17 cellular contexts compared by ENCODE assay signal in the genomic region with DNA sequence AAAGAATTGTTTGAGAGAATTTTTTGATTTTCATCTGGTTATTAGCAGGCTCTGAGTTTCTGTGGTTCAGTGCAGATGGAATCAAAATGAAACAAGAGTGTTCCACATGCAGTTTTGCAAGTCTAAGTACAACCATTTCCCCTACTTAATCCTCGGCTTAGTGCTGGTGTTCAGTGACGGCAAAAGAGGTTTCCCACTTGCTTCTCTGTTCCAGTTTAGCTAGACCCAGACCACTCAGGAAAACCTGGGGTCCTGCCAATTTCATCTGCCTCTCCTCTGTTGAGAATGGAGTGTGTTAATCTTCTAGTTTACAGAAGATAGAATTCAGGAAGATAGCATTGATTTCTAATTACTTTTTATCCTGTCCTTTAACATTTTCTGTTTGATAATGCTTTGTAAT.
A peak's percentile ranks its signal among the peaks of the same experiment; 100 is the strongest.
DNase-seq lines count a peak whose midpoint lies in the region; ATAC-seq and TF ChIP-seq lines count a peak whose summit lies in the region.
"Had no signal": no experiment of that assay in that cellular context is flagged by ENCODE, and none has a peak within 500 bp of the region (broad histone marks: within the 10 kb centered on the region; RNA-seq: fewer than 3 reads in every experiment).

No MANE protein-coding gene starts in this region.

- no peak overlapping the region for H2AFZ ChIP-seq in smooth muscle cell (ENCODE audit: low read depth)

- ATAC-seq in GM18867 (IDR thresholded peaks at IDR 0.05; ENCODE audit: unreplicated experiment) (no peak), HG02981 (IDR thresholded peaks at IDR 0.05; ENCODE audit: unreplicated experiment) (no peak)

- peak overlapping the region in 10 of 11 experiments; percentile 6 to 87 (median 23); a peak in 11 of 22 replicates for H3K4me2 ChIP-seq in BLaER1 treated with 17β-estradiol and CSF1 and Interleukin-3, amounts not matched to agents 10 nM and 100 nM
- peak overlapping the region; percentile 25 for H3K4me2 ChIP-seq in smooth muscle cell

- H3K9me3 ChIP-seq in BLaER1 treated with 17β-estradiol and CSF1 and Interleukin-3, amounts not matched to agents 10 nM and 100 nM (replicated peaks in 1 of 11), result no peaks in the 10 kb centered on the region
- H3K9me3 ChIP-seq in WERI-Rb-1 (ENCODE audit: severe bottlenecking) (no peaks in the 10 kb centered on the region), smooth muscle cell (replicated peaks; ENCODE audit: low read depth) (no peaks in the 10 kb centered on the region)

- TF ChIP-seq CTCF in WERI-Rb-1 (IDR thresholded peaks at IDR 0.05; ENCODE audit: low read depth, low read length), result no peak
- no peak for TF ChIP-seq CTCF in smooth muscle cell (IDR thresholded peaks at IDR 0.05; ENCODE audit: borderline replicate concordance, insufficient read depth, poor library complexity, severe bottlenecking)

- no peaks in the 10 kb centered on the region for H3K36me3 ChIP-seq in BLaER1 treated with 17β-estradiol and CSF1 and Interleukin-3, amounts not matched to agents 10 nM and 100 nM
- H3K36me3 ChIP-seq in WERI-Rb-1 (no peaks in the 10 kb centered on the region), smooth muscle cell (ENCODE audit: low read depth) (no peaks in the 10 kb centered on the region)

- no peaks in the 10 kb centered on the region for H3F3A ChIP-seq in smooth muscle cell (ENCODE audit: low read depth)

- no peaks in the 10 kb centered on the region for H3K79me2 ChIP-seq in smooth muscle cell (ENCODE audit: low read depth)

- peaks cover 18 to 57% (median 35%) of the 10 kb centered on the region in 10 experiments; a peak in 19 of 20 replicates for H3K4me1 ChIP-seq in BLaER1 treated with 17β-estradiol and CSF1 and Interleukin-3, amounts not matched to agents 10 nM and 100 nM
- H3K4me1 ChIP-seq in smooth muscle cell (ENCODE audit: low read depth), result no peaks in the 10 kb centered on the region

- WGBS in smooth muscle cell (ENCODE audit: low lambda C conversion rate), result 27% methylated on average over 2 of the region's 2 CpGs

- no peaks in the 10 kb centered on the region for H3K27me3 ChIP-seq in BLaER1 treated with 17β-estradiol and CSF1 and Interleukin-3, amounts not matched to agents 10 nM and 100 nM
- H3K27me3 ChIP-seq in WERI-Rb-1 (ENCODE audit: insufficient read depth, low read depth, severe bottlenecking) (no peaks in the 10 kb centered on the region), smooth muscle cell (ENCODE audit: low read depth) (no peaks in the 10 kb centered on the region)

- peak; percentile 8 for DNase-seq in H4 (ENCODE audit: low spot score)
- DNase-seq in WERI-Rb-1, result peak; percentile 36
- no peak for DNase-seq in smooth muscle cell (lab: John Stamatoyannopoulos, UW; ENCODE audit: unreplicated experiment)
- DNase-seq in KBM-7, result no peak
- DNase-seq: C1 segment of cervical spinal cord, HFFc6, NCI-H1417 treated with DMSO at 0.1 percent for 48 hours, NCI-H1930, NCI-H2171 treated with DMSO at 0.1 percent for 48 hours, NCI-H510A, NCI-H774, RPMI8226, SIG-M5 had no signal

- in situ Hi-C loops in KBM-7 (cut with MboI; ENCODE audit: low pct_unique_long_range_greater_than_20kb, low sequenced_read_pairs), result no loop called here

- peak overlapping the region in 4 of 11 experiments; percentile 12 to 32 (median 26); a peak in 5 of 22 replicates for H3K27ac ChIP-seq in BLaER1 treated with 17β-estradiol and CSF1 and Interleukin-3, amounts not matched to agents 10 nM and 100 nM
- H3K27ac ChIP-seq in WERI-Rb-1 (no peak overlapping the region), smooth muscle cell (ENCODE audit: low read depth) (no peak overlapping the region)
- H3K27ac ChIP-seq: HL-60 had no signal

- H4K20me1 ChIP-seq in BLaER1 treated with 17β-estradiol and CSF1 and Interleukin-3, amounts not matched to agents 10 nM and 100 nM, result no peaks in the 10 kb centered on the region
- no peaks in the 10 kb centered on the region for H4K20me1 ChIP-seq in smooth muscle cell (ENCODE audit: low read depth)

- no peak overlapping the region for H3K4me3 ChIP-seq in BLaER1 treated with 17β-estradiol and CSF1 and Interleukin-3, amounts not matched to agents 10 nM and 100 nM
- no peak overlapping the region for H3K4me3 ChIP-seq in WERI-Rb-1 (ENCODE audit: low read depth, low read length)
- H3K4me3 ChIP-seq in smooth muscle cell, result no peak overlapping the region

- H3K9ac ChIP-seq in BLaER1 treated with 17β-estradiol and CSF1 and Interleukin-3, amounts not matched to agents 10 nM and 100 nM, result no peak overlapping the region
- H3K9ac ChIP-seq in smooth muscle cell (ENCODE audit: low read depth), result no peak overlapping the region

Comparison
In these comparisons a context has a peak if more than half of its experiments do, and no peak if none do; other contexts are left out.
1. DNase-seq: peak in H4 (single experiment) and WERI-Rb-1 (single experiment); none in smooth muscle cell (single experiment) and KBM-7 (single experiment).